ENCODE assay signal across 1 cellular context in genomic region chr19:38304352-38304865, GRCh38.
TF ChIP-seq lines count a peak whose summit lies in the region.

No MANE protein-coding gene starts in this region.

TF ChIP-seq in HepG2, 621 proteins besides CTCF, POLR2A, EP300 and RAD21 (continues in another document):
- peak; percentile 58; the same call in 1 of the 2 replicates for TF ChIP-seq NR2F6 (IDR thresholded peaks at IDR 0.05)
- peak; percentile 69; the same call in 1 of the 2 replicates for TF ChIP-seq NR2F6 (CRISPR knock-in tag; IDR thresholded peaks at IDR 0.05)
- peak; percentile 21; the same call in 1 of the 2 replicates for TF ChIP-seq PCBP1 (IDR thresholded peaks at IDR 0.05; ENCODE audit: borderline replicate concordance, low read depth, low read length)
- TF ChIP-seq ZIK1 (CRISPR knock-in tag; IDR thresholded peaks at IDR 0.05; ENCODE audit: borderline replicate concordance, low read depth), result no peak
- TF ChIP-seq HES4 (CRISPR knock-in tag; IDR thresholded peaks at IDR 0.05; ENCODE audit: borderline replicate concordance), result 0 out of 2 replicates have a peak, but pooled peaks have one; percentile 6
- TF ChIP-seq SP4 (CRISPR knock-in tag; IDR thresholded peaks at IDR 0.05), result peak; percentile 39; the same call in 1 of the 2 replicates
- TF ChIP-seq ZBTB7A (CRISPR knock-in tag; IDR thresholded peaks at IDR 0.05), result peak; percentile 86; the same call in 1 of the 2 replicates
- TF ChIP-seq HOXA3 (CRISPR knock-in tag; IDR thresholded peaks at IDR 0.05), result 0 out of 2 replicates have a peak, but pooled peaks have one; percentile 33
- TF ChIP-seq ZNF160 (CRISPR knock-in tag; IDR thresholded peaks at IDR 0.05), result 0 out of 2 replicates have a peak, but pooled peaks have one; percentile 33
- TF ChIP-seq TBX2 (CRISPR knock-in tag; IDR thresholded peaks at IDR 0.05; ENCODE audit: borderline replicate concordance), result 0 out of 2 replicates have a peak, but pooled peaks have one; percentile 10
- no peak for TF ChIP-seq EHMT2 (IDR thresholded peaks at IDR 0.05; ENCODE audit: borderline replicate concordance, low read depth, low read length)
- 0 out of 2 replicates have a peak, but pooled peaks have one; percentile 1 for TF ChIP-seq ZNF235 (CRISPR knock-in tag; IDR thresholded peaks at IDR 0.05; ENCODE audit: borderline replicate concordance)
- TF ChIP-seq NONO (IDR thresholded peaks at IDR 0.05), result no peak
- peak; percentile 32; the same call in 1 of the 2 replicates for TF ChIP-seq NONO (CRISPR knock-in tag; conservative IDR thresholded peaks at IDR 0.05)
- TF ChIP-seq ZNF674 (CRISPR knock-in tag; IDR thresholded peaks at IDR 0.05; ENCODE audit: low read depth), result no peak
- TF ChIP-seq RXRA (CRISPR knock-in tag; IDR thresholded peaks at IDR 0.05), result 0 out of 2 replicates have a peak, but pooled peaks have one; percentile 43
- TF ChIP-seq RARA (CRISPR knock-in tag; IDR thresholded peaks at IDR 0.05), result peak; percentile 39; the same call in 1 of the 2 replicates
- peak; percentile 13 for TF ChIP-seq SRSF1 (optimal IDR thresholded peaks at IDR 0.05; ENCODE audit: low read depth, low read length)
- TF ChIP-seq HNF4A (CRISPR knock-in tag; IDR thresholded peaks at IDR 0.05), result peak; percentile 77
- peak; percentile 54 for TF ChIP-seq AGO2 (optimal IDR thresholded peaks at IDR 0.05; ENCODE audit: low read depth, low read length)
- no peak for TF ChIP-seq PRMT3 (CRISPR knock-in tag; IDR thresholded peaks at IDR 0.05; ENCODE audit: borderline replicate concordance, low read depth)
- no peak for TF ChIP-seq GATAD2A (CRISPR knock-in tag; IDR thresholded peaks at IDR 0.05)
- peak; percentile 28; the same call in 1 of the 2 replicates for TF ChIP-seq NR2C2 (CRISPR knock-in tag; IDR thresholded peaks at IDR 0.05; ENCODE audit: borderline replicate concordance)
- TF ChIP-seq PAXIP1 (CRISPR knock-in tag; conservative IDR thresholded peaks at IDR 0.05), result peak; percentile 59; the same call in 1 of the 2 replicates
- TF ChIP-seq UBTF (CRISPR knock-in tag; IDR thresholded peaks at IDR 0.05), result 0 out of 2 replicates have a peak, but pooled peaks have one; percentile 14
- TF ChIP-seq REST (IDR thresholded peaks at IDR 0.05; ENCODE audit: borderline replicate concordance in 1 of 2, low read depth in 1 of 2, low read length in 2 of 2), result no peak
- peak; percentile 42; the same call in 1 of the 2 replicates for TF ChIP-seq KDM2A (CRISPR knock-in tag; IDR thresholded peaks at IDR 0.05; ENCODE audit: borderline replicate concordance, low read depth)
- TF ChIP-seq BATF2 (CRISPR knock-in tag; IDR thresholded peaks at IDR 0.05), result 0 out of 2 replicates have a peak, but pooled peaks have one; percentile 38
- peak; percentile 42; the same call in 1 of the 2 replicates for TF ChIP-seq HIVEP1 (CRISPR knock-in tag; IDR thresholded peaks at IDR 0.05)
- TF ChIP-seq KLF12 (CRISPR knock-in tag; IDR thresholded peaks at IDR 0.05; ENCODE audit: borderline replicate concordance), result 0 out of 2 replicates have a peak, but pooled peaks have one; percentile 43
- TF ChIP-seq ZBTB2 (CRISPR knock-in tag; IDR thresholded peaks at IDR 0.05; ENCODE audit: low read depth), result no peak
- TF ChIP-seq MTA1 (CRISPR knock-in tag; IDR thresholded peaks at IDR 0.05; ENCODE audit: borderline replicate concordance), result peak; percentile 37; the same call in 1 of the 2 replicates
- TF ChIP-seq PHF21A (CRISPR knock-in tag; IDR thresholded peaks at IDR 0.05), result peak; percentile 28; the same call in 1 of the 2 replicates
- TF ChIP-seq TAF1 (CRISPR knock-in tag; IDR thresholded peaks at IDR 0.05), result no peak
- 0 out of 2 replicates have a peak, but pooled peaks have one; percentile 9 for TF ChIP-seq ZFP91 (CRISPR knock-in tag; IDR thresholded peaks at IDR 0.05; ENCODE audit: borderline replicate concordance)
- peak; percentile 52; the same call in 1 of the 2 replicates for TF ChIP-seq HNF4G (IDR thresholded peaks at IDR 0.05; ENCODE audit: borderline replicate concordance, low read depth, low read length)
- 0 out of 2 replicates have a peak, but pooled peaks have one; percentile 50 for TF ChIP-seq HNF4G (CRISPR knock-in tag; IDR thresholded peaks at IDR 0.05; ENCODE audit: borderline replicate concordance, low read depth)
- TF ChIP-seq ZSCAN21 (CRISPR knock-in tag; IDR thresholded peaks at IDR 0.05; ENCODE audit: borderline replicate concordance), result 0 out of 2 replicates have a peak, but pooled peaks have one; percentile 19
- TF ChIP-seq GMEB2 (CRISPR knock-in tag; IDR thresholded peaks at IDR 0.05; ENCODE audit: low read depth), result no peak
- TF ChIP-seq SP5 (CRISPR knock-in tag; IDR thresholded peaks at IDR 0.05; ENCODE audit: borderline replicate concordance, low read depth), result peak; percentile 43; the same call in 1 of the 2 replicates
